17 cellular contexts compared by ENCODE assay signal in genomic region chr15:51270706-51271105, GRCh38.
A peak's percentile ranks its signal among the peaks of the same experiment; 100 is the strongest.
DNase-seq lines count a peak whose midpoint lies in the region; ATAC-seq and TF ChIP-seq lines count a peak whose summit lies in the region.
"Had no signal": no experiment of that assay in that cellular context is flagged by ENCODE, and none has a peak within 500 bp of the region (broad histone marks: within the 10 kb centered on the region; RNA-seq: fewer than 3 reads in every experiment).

No MANE protein-coding gene starts in this region.

- H4K8ac ChIP-seq in mesendoderm (ENCODE audit: low read depth, low read length) = no peak overlapping the region

- peak; percentile 56 for DNase-seq in CD1c-positive myeloid dendritic cell (ENCODE audit: extremely low spot score)
- peak; percentile 36 for DNase-seq in MM.1S
- peak in 33 of 58 donors; percentile 2 to 63 (median 28) for DNase-seq in anterior cingulate cortex (lab: John Stamatoyannopoulos, UW)
- DNase-seq in midbrain (lab: John Stamatoyannopoulos, UW) = peak; percentile 26
- DNase-seq in mesendoderm = no peak
- DNase-seq in stimulated activated CD4-positive, alpha-beta T cell treated with anti-CD3 and anti-CD28 coated beads, Interleukin-1b, Interleukin-23, amount 100 ng/mL, for 48 hours = no peak
- DNase-seq: BE2C; Kasumi-1; NCI-H1092 treated with DMSO at 0.1 percent for 48 hours; NCI-H1694; NCI-H345; NCI-H526 treated with DMSO at 0.1 percent for 48 hours; NK-92 treated with Interleukin-12 subunit alpha and Interleukin-12 subunit beta, amount 100 ng/mL, for 24 hours; PC-3 had no signal

- no peak overlapping the region for H3K4ac ChIP-seq in mesendoderm (ENCODE audit: low read depth, low read length)

- H3K4me1 ChIP-seq in MM.1S (ENCODE audit: low read length) (peaks cover 15% of the 10 kb centered on the region), mesendoderm (ENCODE audit: control insufficient read depth, low read depth, low read length) (no peaks in the 10 kb centered on the region)
- H3K4me1 ChIP-seq: BE2C had no signal

- H4K20me1 ChIP-seq in MM.1S (ENCODE audit: insufficient read depth, low read length) = no peaks in the 10 kb centered on the region

- no peak overlapping the region for H3K4me3 ChIP-seq in MM.1S (ENCODE audit: low read length)
- H3K4me3 ChIP-seq in mesendoderm (ENCODE audit: low read length) = no peak overlapping the region

- H2AK5ac ChIP-seq in mesendoderm (ENCODE audit: low read length) = no peak overlapping the region

- no peak for TF ChIP-seq CTCF in MM.1S (IDR thresholded peaks at IDR 0.05; ENCODE audit: low read length)

- no peak overlapping the region for H2BK15ac ChIP-seq in mesendoderm (replicated peaks; ENCODE audit: low read depth)

- H3K9me2 ChIP-seq in MM.1S (replicated peaks; ENCODE audit: insufficient read depth, low read length) = no peaks in the 10 kb centered on the region

- peak overlapping the region; percentile 4; the same call in 1 of the 2 replicates for H2AFZ ChIP-seq in MM.1S (ENCODE audit: low read length)

- no peak overlapping the region for H2BK5ac ChIP-seq in mesendoderm (ENCODE audit: low read length)

- no peak overlapping the region for H2BK120ac ChIP-seq in mesendoderm (ENCODE audit: low read depth, low read length)

- no peak overlapping the region for H3K27ac ChIP-seq in MM.1S (ENCODE audit: low read length)
- no peak overlapping the region for H3K27ac ChIP-seq in mesendoderm (ENCODE audit: low read depth, low read length)

- ATAC-seq in HG02759 (IDR thresholded peaks at IDR 0.05; ENCODE audit: unreplicated experiment) (no peak), HG03342 (IDR thresholded peaks at IDR 0.05; ENCODE audit: unreplicated experiment) (no peak)
- ATAC-seq: PC-3, SK-N-SH treated with all-trans-retinoic acid at 6 μM for 48 hours had no signal

- H3K27me3 ChIP-seq in MM.1S (replicated peaks; ENCODE audit: insufficient read depth, low read length) (0 out of 2 replicates have a peak, but pooled peaks cover 8% of the 10 kb centered on the region), mesendoderm (ENCODE audit: insufficient read depth, low read length, poor library complexity) (peaks cover 15% of the 10 kb centered on the region)
- H3K27me3 ChIP-seq: BE2C had no signal

- no peak overlapping the region for H3K23ac ChIP-seq in mesendoderm (ENCODE audit: low read length)

- no peak overlapping the region for H3K4me2 ChIP-seq in MM.1S (ENCODE audit: low read depth, low read length)
- H3K4me2 ChIP-seq in mesendoderm (ENCODE audit: low read length) = no peak overlapping the region

- H3K36me3 ChIP-seq in MM.1S (replicated peaks; ENCODE audit: insufficient read depth, low read length) (no peaks in the 10 kb centered on the region), mesendoderm (ENCODE audit: control insufficient read depth, insufficient read depth, low read length) (no peaks in the 10 kb centered on the region)
- H3K36me3 ChIP-seq: BE2C had no signal

- H3K79me1 ChIP-seq in mesendoderm (ENCODE audit: low read length) = no peaks in the 10 kb centered on the region

- H3F3A ChIP-seq in MM.1S (ENCODE audit: insufficient read depth, low read length) = no peaks in the 10 kb centered on the region

- WGBS in mesendoderm (ENCODE audit: extremely low coverage, insufficient coverage, low lambda C conversion rate) = no CpG with 5 or more reads among the region's 6 CpGs

- no peaks in the 10 kb centered on the region for H3K9me3 ChIP-seq in MM.1S (replicated peaks; ENCODE audit: insufficient read depth, low read length)
- H3K9me3 ChIP-seq: BE2C had no signal

- H4K5ac ChIP-seq in mesendoderm (ENCODE audit: low read length) = no peak overlapping the region

- H3K79me2 ChIP-seq in MM.1S (ENCODE audit: low read length) = no peaks in the 10 kb centered on the region
- no peaks in the 10 kb centered on the region for H3K79me2 ChIP-seq in mesendoderm (ENCODE audit: control insufficient read depth, insufficient read depth, low read length)

- H3K9ac ChIP-seq in MM.1S (ENCODE audit: low read length) = no peak overlapping the region
- H3K9ac ChIP-seq in mesendoderm (ENCODE audit: low read length) = no peak overlapping the region

- H3K18ac ChIP-seq in mesendoderm (ENCODE audit: low read length) = no peak overlapping the region

- H3K56ac ChIP-seq in mesendoderm (ENCODE audit: low read length) = no peak overlapping the region

Comparison
In these comparisons a context has a peak if more than half of its experiments do, and no peak if none do; other contexts are left out.
1. DNase-seq: peak in CD1c-positive myeloid dendritic cell (single experiment), MM.1S (single experiment), anterior cingulate cortex (33 of 58) and midbrain (single experiment); none in mesendoderm (single experiment) and stimulated activated CD4-positive, alpha-beta T cell treated with anti-CD3 and anti-CD28 coated beads, Interleukin-1b, Interleukin-23, amount 100 ng/mL, for 48 hours (single experiment).